9 cellular contexts compared by ENCODE assay signal in the genomic region with DNA sequence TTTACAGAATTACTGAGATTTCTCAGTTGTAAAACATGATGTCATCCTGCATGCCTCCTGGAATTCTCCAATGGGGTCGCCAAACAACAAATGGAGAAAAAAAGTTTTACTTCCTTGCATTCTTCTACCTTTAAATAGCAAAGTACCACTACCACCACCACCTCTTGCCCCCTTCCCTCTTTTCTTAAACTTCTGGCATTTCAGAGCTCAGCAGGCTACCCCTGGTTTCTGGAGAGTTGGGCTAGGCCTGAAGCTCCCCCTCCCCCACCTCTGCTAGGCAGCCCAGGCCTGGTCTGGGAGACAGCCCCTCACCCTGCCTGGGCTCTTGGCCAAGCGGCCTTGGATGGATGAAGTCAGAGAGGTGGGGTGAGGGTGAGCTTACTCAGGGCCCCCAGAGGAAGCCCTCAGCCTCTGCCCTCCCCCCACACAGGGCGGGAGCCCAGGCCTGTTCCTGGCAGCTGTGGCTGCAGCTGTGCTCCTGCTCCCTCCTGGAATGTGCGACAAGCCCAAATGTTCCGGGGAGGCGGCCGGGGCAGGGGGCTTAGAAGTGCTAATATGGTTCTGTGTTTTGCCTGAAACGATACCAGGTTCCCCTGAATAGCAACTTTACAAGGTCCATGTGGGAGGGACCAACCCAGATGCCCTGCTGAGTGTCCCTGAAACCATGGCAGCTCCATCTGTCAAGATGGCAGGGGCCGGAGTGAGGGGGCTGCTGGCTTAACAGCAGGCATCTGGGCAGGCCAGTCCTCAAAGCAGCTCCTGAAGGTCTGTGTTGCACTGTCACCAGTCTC. TPM values are rescaled to one million over a fixed set of nuclear protein-coding genes. Genes with fewer than 3 reads are reported as not detected.
DNase-seq lines count a peak whose midpoint lies in the region; ATAC-seq and TF ChIP-seq lines count a peak whose summit lies in the region.
"Had no signal": no experiment of that assay in that cellular context is flagged by ENCODE, and none has a peak within 500 bp of the region (broad histone marks: within the 10 kb centered on the region; RNA-seq: fewer than 3 reads in every experiment).

No MANE protein-coding gene starts in this region.

- no peaks in the 10 kb centered on the region for H3K27me3 ChIP-seq in WERI-Rb-1 (ENCODE audit: insufficient read depth, low read depth, severe bottlenecking)

- TF ChIP-seq CTCF in WERI-Rb-1 (IDR thresholded peaks at IDR 0.05; ENCODE audit: low read depth, low read length) (no peak), progenitor cell of endocrine pancreas (IDR thresholded peaks at IDR 0.05; ENCODE audit: unreplicated experiment) (no peak)

- peak; percentile 36 for DNase-seq in D341Med (ENCODE audit: low spot score)
- DNase-seq in WERI-Rb-1, result peak; percentile 15
- peak; percentile 67 for DNase-seq in left cardiac atrium
- no peak for DNase-seq in progenitor cell of endocrine pancreas (ENCODE audit: low spot score, unreplicated experiment)
- no peak for DNase-seq in inferior parietal cortex (ENCODE audit: extremely low spot score)
- no peak for DNase-seq in NCI-H1092 (lab: John Stamatoyannopoulos, UW)
- no peak for DNase-seq in activated naive CD4-positive, alpha-beta T cell treated with anti-CD3 and anti-CD28 coated beads, Interleukin-2, amount 50 U/mL, for 72 hours (ENCODE audit: low spot score in 2 of 2)

- no peaks in the 10 kb centered on the region for H3K36me3 Mint-ChIP-seq in progenitor cell of endocrine pancreas (ENCODE audit: insufficient read depth)
- H3K36me3 Mint-ChIP-seq in activated naive CD4-positive, alpha-beta T cell treated with anti-CD3 and anti-CD28 coated beads, Interleukin-2, amount 50 U/mL, for 72 hours, result no peaks in the 10 kb centered on the region

- peak overlapping the region; percentile 91 for H3K27ac Mint-ChIP-seq in progenitor cell of endocrine pancreas
- no peak overlapping the region for H3K27ac Mint-ChIP-seq in activated naive CD4-positive, alpha-beta T cell treated with anti-CD3 and anti-CD28 coated beads, Interleukin-2, amount 50 U/mL, for 72 hours

- peaks cover 4% of the 10 kb centered on the region for H3K4me1 Mint-ChIP-seq in progenitor cell of endocrine pancreas (ENCODE audit: low read depth)

- no peak overlapping the region for H3K27ac ChIP-seq in WERI-Rb-1

- H3K9me3 ChIP-seq in WERI-Rb-1 (ENCODE audit: severe bottlenecking), result no peaks in the 10 kb centered on the region

- intact Hi-C loops in left cardiac atrium (cut with DNase I), result loop anchor here (10.0 kb wide), 2 partner anchors 58 to 208 kb away; partner anchors contain the start of gene OR2S2 (in 1 of the 2)

- H3K9me3 Mint-ChIP-seq in progenitor cell of endocrine pancreas (ENCODE audit: low read depth), result no peaks in the 10 kb centered on the region
- no peaks in the 10 kb centered on the region for H3K9me3 Mint-ChIP-seq in activated naive CD4-positive, alpha-beta T cell treated with anti-CD3 and anti-CD28 coated beads, Interleukin-2, amount 50 U/mL, for 72 hours
- H3K9me3 Mint-ChIP-seq: central memory CD8-positive, alpha-beta T cell had no signal

- H3K4me3 ChIP-seq in WERI-Rb-1 (ENCODE audit: low read depth, low read length), result no peak overlapping the region

- peak; percentile 51 to 56 for ATAC-seq in left cardiac atrium
- ATAC-seq in GM18520 (IDR thresholded peaks at IDR 0.05; ENCODE audit: unreplicated experiment), result no peak
- ATAC-seq in activated naive CD4-positive, alpha-beta T cell treated with anti-CD3 and anti-CD28 coated beads, Interleukin-2, amount 50 U/mL, for 72 hours, result no peak

- no peak overlapping the region for H3K4me3 Mint-ChIP-seq in progenitor cell of endocrine pancreas (ENCODE audit: low read depth)
- H3K4me3 Mint-ChIP-seq: central memory CD8-positive, alpha-beta T cell had no signal

- peaks cover 22% of the 10 kb centered on the region for H3K27me3 Mint-ChIP-seq in progenitor cell of endocrine pancreas
- H3K27me3 Mint-ChIP-seq: central memory CD8-positive, alpha-beta T cell had no signal

- no peaks in the 10 kb centered on the region for H3K36me3 ChIP-seq in WERI-Rb-1

RNA-seq across cellular contexts. Expression of gene CCIN, which starts 5.9 kb away (rescaled TPM):
- total RNA-seq in left cardiac atrium, result not detected
- total RNA-seq in progenitor cell of endocrine pancreas, result not detected in 2 replicates
- total RNA-seq in activated naive CD4-positive, alpha-beta T cell treated with anti-CD3 and anti-CD28 coated beads, Interleukin-2, amount 50 U/mL, for 72 hours, result not detected

RNA-seq across cellular contexts. Expression of gene GLIPR2, which starts 26.7 kb away (rescaled TPM):
- 10 to 100 TPM; 14.7 to 19.7 TPM for total RNA-seq in left cardiac atrium
- total RNA-seq in progenitor cell of endocrine pancreas, result 7.3 TPM in 2 replicates
- 10 to 100 TPM in 1 of 2 donors, 1 to 10 TPM in 1; 4.0 to 17.0 TPM for total RNA-seq in activated naive CD4-positive, alpha-beta T cell treated with anti-CD3 and anti-CD28 coated beads, Interleukin-2, amount 50 U/mL, for 72 hours

RNA-seq across cellular contexts. Expression of gene CLTA, which starts 27.5 kb away (rescaled TPM):
- total RNA-seq in left cardiac atrium (10 to 100 TPM; 80.7 to 88.0 TPM), progenitor cell of endocrine pancreas (178 and 185 TPM in 2 replicates)
- 100 to 1,000 TPM in 1 of 2 donors, 10 to 100 TPM in 1; 77.0 to 127 TPM for total RNA-seq in activated naive CD4-positive, alpha-beta T cell treated with anti-CD3 and anti-CD28 coated beads, Interleukin-2, amount 50 U/mL, for 72 hours

Comparison
In these comparisons a context has a peak if more than half of its experiments do, and no peak if none do; other contexts are left out.
1. DNase-seq: peak in D341Med (single experiment), WERI-Rb-1 (single experiment) and left cardiac atrium (single experiment); none in progenitor cell of endocrine pancreas (single experiment), inferior parietal cortex (single experiment), NCI-H1092 (single experiment) and activated naive CD4-positive, alpha-beta T cell treated with anti-CD3 and anti-CD28 coated beads, Interleukin-2, amount 50 U/mL, for 72 hours (0 of 2).
2. ATAC-seq: peak in left cardiac atrium (2 of 2); none in GM18520 (single experiment) and activated naive CD4-positive, alpha-beta T cell treated with anti-CD3 and anti-CD28 coated beads, Interleukin-2, amount 50 U/mL, for 72 hours (0 of 2).